Comparison of ENCODE assay signal across 17 cellular contexts in genomic region chr1:78038491-78038939, GRCh38. TPM values are rescaled to one million over a fixed set of nuclear protein-coding genes. Genes with fewer than 3 reads are reported as not detected.
DNase-seq lines count a peak whose midpoint lies in the region; ATAC-seq and TF ChIP-seq lines count a peak whose summit lies in the region.
"Had no signal": no experiment of that assay in that cellular context is flagged by ENCODE, and none has a peak within 500 bp of the region (broad histone marks: within the 10 kb centered on the region; RNA-seq: fewer than 3 reads in every experiment).

No MANE protein-coding gene starts in this region.

- ATAC-seq in HG03045 (IDR thresholded peaks at IDR 0.05; ENCODE audit: unreplicated experiment) (no peak), GM18511 (IDR thresholded peaks at IDR 0.05; ENCODE audit: unreplicated experiment) (no peak)
- ATAC-seq: activated naive CD8-positive, alpha-beta T cell treated with anti-CD3 and anti-CD28 coated beads, Interleukin-2, amount 50 U/mL, for 24 hours had no signal

- no peak for TF ChIP-seq CTCF in cardiac fibroblast (IDR thresholded peaks at IDR 0.05; ENCODE audit: low read depth, low read length)

- H3K4me2 ChIP-seq in GM23248 (ENCODE audit: unreplicated experiment), result no peak overlapping the region

- H3K27me3 ChIP-seq in GM23248 (replicated peaks; ENCODE audit: insufficient read depth), result no peaks in the 10 kb centered on the region
- H3K27me3 ChIP-seq: colonic mucosa, MG63, SJSA1 had no signal

- DNase-seq in GM23248 (peak; percentile 34), NCI-H2029 treated with DMSO at 0.1 percent for 48 hours (lab: John Stamatoyannopoulos, UW) (peak; percentile 80), cardiac fibroblast (ENCODE audit: low read depth in 2 of 2) (peak; percentile 48 to 61), myocyte (ENCODE audit: low read depth) (peak; percentile 31)
- no peak for DNase-seq in activated CD4-positive, alpha-beta T cell treated with anti-CD3 and anti-CD28 coated beads, Interleukin-2, amount 50 U/mL, for 4 hours
- DNase-seq: activated CD4-positive, alpha-beta memory T cell treated with anti-CD3 and anti-CD28 coated beads for 36 hours; activated naive CD8-positive, alpha-beta T cell treated with anti-CD3 and anti-CD28 coated beads, Interleukin-2, amount 50 U/mL, for 24 hours; colonic mucosa; hypothalamus; naive B cell; NCI-H2081 treated with DMSO at 0.1 percent for 48 hours had no signal

- no peaks in the 10 kb centered on the region for H3K9me2 ChIP-seq in GM23248 (ENCODE audit: insufficient read depth)

- H3K36me3 ChIP-seq in GM23248 (ENCODE audit: low read depth), result no peaks in the 10 kb centered on the region
- H3K36me3 ChIP-seq: colonic mucosa, MG63, prostate gland, SJSA1 had no signal

- H3K9me3 ChIP-seq in GM23248 (ENCODE audit: low read depth), result no peaks in the 10 kb centered on the region
- H3K9me3 ChIP-seq: colonic mucosa, MG63, prostate gland, SJSA1 had no signal

- no peaks in the 10 kb centered on the region for H3K4me1 ChIP-seq in GM23248 (ENCODE audit: insufficient read depth)
- H3K4me1 ChIP-seq: colonic mucosa, prostate gland had no signal

- in situ Hi-C loops in GM23248 (cut with MboI), result no loop called here

- no peaks in the 10 kb centered on the region for H4K20me1 ChIP-seq in GM23248 (ENCODE audit: insufficient read depth)

- H3K4me3 ChIP-seq in GM23248, result no peak overlapping the region
- no peak overlapping the region for H3K4me3 ChIP-seq in cardiac fibroblast (replicated peaks in 1 of 2; ENCODE audit: low read depth in 2 of 2, low read length in 2 of 2)
- H3K4me3 ChIP-seq: colonic mucosa, MG63, prostate gland, SJSA1 had no signal

- H3F3A ChIP-seq in GM23248 (ENCODE audit: insufficient read depth), result no peaks in the 10 kb centered on the region

- no peak overlapping the region for H3K27ac ChIP-seq in GM23248
- H3K27ac ChIP-seq: colonic mucosa, prostate gland, SJSA1 had no signal

- H3K79me2 ChIP-seq in GM23248 (ENCODE audit: insufficient read depth), result no peaks in the 10 kb centered on the region

- no peak overlapping the region for H3K9ac ChIP-seq in GM23248

- H2AFZ ChIP-seq in GM23248, result no peak overlapping the region

RNA-seq across cellular contexts. Expression of gene GIPC2, which starts 7.3 kb away (rescaled TPM):
- 0.32 and 0.51 TPM in 2 replicates for total RNA-seq in GM23248 (2014; rRNA removed; shearing (Covaris generic))
- 0.68 and 0.75 TPM in 2 replicates for polyA plus RNA-seq in GM23248 (2016; fragmentation: Nextera tagmentation; extraction: Ambion mirVana)
- 2.2 and 2.3 TPM in 2 replicates for total RNA-seq in myocyte
- polyA plus RNA-seq in myocyte (2012), result 0.39 TPM
- total RNA-seq: HT1080 had no signal

RNA-seq across cellular contexts. Expression of gene DNAJB4, which starts 33.8 kb away (rescaled TPM):
- total RNA-seq in GM23248 (2014; rRNA removed; shearing (Covaris generic)), result 125 and 133 TPM in 2 replicates
- 147 and 151 TPM in 2 replicates for polyA plus RNA-seq in GM23248 (2016; fragmentation: Nextera tagmentation; extraction: Ambion mirVana)
- 223 and 226 TPM in 2 replicates for total RNA-seq in myocyte
- 87.1 TPM for polyA plus RNA-seq in myocyte (2012)

RNA-seq across cellular contexts. Expression of gene FUBP1, which starts 59.6 kb away (rescaled TPM):
- total RNA-seq in GM23248 (2014; rRNA removed; shearing (Covaris generic)), result 59.1 and 69.9 TPM in 2 replicates
- polyA plus RNA-seq in GM23248 (2016; fragmentation: Nextera tagmentation; extraction: Ambion mirVana), result 48.4 and 52.2 TPM in 2 replicates
- total RNA-seq in myocyte, result 107 and 134 TPM in 2 replicates
- polyA plus RNA-seq in myocyte (2012), result 63.7 TPM

Comparison
In these comparisons a context has a peak if more than half of its experiments do, and no peak if none do; other contexts are left out.
1. DNase-seq: peak in GM23248 (single experiment), NCI-H2029 treated with DMSO at 0.1 percent for 48 hours (single experiment), cardiac fibroblast (2 of 2) and myocyte (single experiment); none in activated CD4-positive, alpha-beta T cell treated with anti-CD3 and anti-CD28 coated beads, Interleukin-2, amount 50 U/mL, for 4 hours (0 of 2).